Comparison of ENCODE assay signal across 18 cellular contexts in the genomic region with DNA sequence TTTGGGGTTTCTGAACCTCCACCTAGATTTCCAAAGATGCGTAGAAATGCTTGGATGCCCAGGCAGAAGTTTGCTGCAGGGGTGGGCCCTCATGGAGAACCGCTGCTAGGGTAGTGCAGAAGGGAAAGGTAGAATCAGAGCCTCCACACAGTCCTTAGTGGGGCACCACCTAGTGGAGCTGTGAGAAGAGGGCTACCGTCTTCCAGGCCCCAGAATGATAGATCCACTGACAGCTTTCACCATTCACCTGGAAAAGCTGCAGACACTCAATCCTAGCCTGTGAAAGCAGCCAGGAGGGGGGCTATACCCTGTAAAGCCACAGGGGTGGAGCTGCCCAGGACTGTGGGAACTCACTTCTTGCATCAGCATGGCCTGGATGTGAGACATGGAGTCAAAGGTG. TPM values are rescaled to one million over a fixed set of nuclear protein-coding genes. Genes with fewer than 3 reads are reported as not detected.
DNase-seq lines count a peak whose midpoint lies in the region; ATAC-seq, FAIRE-seq and TF ChIP-seq lines count a peak whose summit lies in the region.
"Had no signal": no experiment of that assay in that cellular context is flagged by ENCODE, and none has a peak within 500 bp of the region (broad histone marks: within the 10 kb centered on the region; RNA-seq: fewer than 3 reads in every experiment).

No MANE protein-coding gene starts in this region.

- no peak overlapping the region for H3K4me2 ChIP-seq in GM12878 (ENCODE audit: control insufficient read depth, insufficient read depth)
- H3K4me2 ChIP-seq: SK-N-SH had no signal

- TF ChIP-seq RAD21 in Ishikawa (IDR thresholded peaks at IDR 0.05; ENCODE audit: low read depth), result peak; percentile 30; the same call in 1 of the 2 replicates
- TF ChIP-seq RAD21 in GM12878 (IDR thresholded peaks at IDR 0.05; ENCODE audit: insufficient read depth, low read depth, low read length), result no peak
- peak; percentile 23 to 71 for TF ChIP-seq RAD21 in liver (IDR thresholded peaks at IDR 0.05)

- H3K9me3 ChIP-seq in GM12878 (replicated peaks; ENCODE audit: control insufficient read depth, insufficient read depth, low read length), result peaks cover 5% of the 10 kb centered on the region; the same call in 2 of the 3 replicates
- H3K9me3 ChIP-seq in liver (ENCODE audit: control insufficient read depth in 4 of 4, low read length in 3 of 4), result no peaks in the 10 kb centered on the region
- H3K9me3 ChIP-seq: upper lobe of left lung had no signal

- RAD21 ChIA-PET in GM12878 (lab: Charles Lee; ENCODE audit: unreplicated experiment), result interaction anchor here (1.6 kb wide), 1 partner anchor 253 kb away, joined by 6 read pairs; no protein-coding TSS in a partner anchor

- POLR2A ChIA-PET in GM12878 (lab: Charles Lee), result interaction anchor here (1.4 kb wide), 1 partner anchor 13 kb away, joined by 7 read pairs; a partner anchor contains a TSS

- DNase-seq in ELR (ENCODE audit: low read depth) (peak; percentile 11), GM12878 (ENCODE audit: low read depth, low spot score) (no peak), NCI-H2171 treated with DMSO at 0.1 percent for 48 hours (lab: John Stamatoyannopoulos, UW) (no peak), SK-N-DZ (ENCODE audit: low spot score) (no peak)
- DNase-seq in stimulated activated CD4-positive, alpha-beta T cell treated with anti-CD3 and anti-CD28 coated beads, Interleukin-2, amount 100 ng/mL, for 48 hours, result no peak
- DNase-seq: activated CD4-positive, alpha-beta memory T cell treated with anti-CD3 and anti-CD28 coated beads, Interleukin-2, amount 10 ng/mL, durations not matched to agents 7 days and 5 days; amygdala; dermis blood vessel endothelial cell; mammary epithelial cell; NCI-H2107; SK-N-SH; stimulated activated CD4-positive, alpha-beta T cell treated with anti-CD3 and anti-CD28 coated beads, Interleukin-4, amount 100 ng/mL, for 24 hours; upper lobe of left lung had no signal

- H3K4me3 ChIP-seq in GM12878 (no peak overlapping the region), liver (ENCODE audit: low read depth in 1 of 3, low read length in 3 of 3) (no peak overlapping the region)
- H3K4me3 ChIP-seq: upper lobe of left lung had no signal

- no peak overlapping the region for H2AFZ ChIP-seq in GM12878 (ENCODE audit: control insufficient read depth, low read depth, low read length)

- H4K20me1 ChIP-seq in GM12878 (ENCODE audit: control insufficient read depth, insufficient read depth), result no peaks in the 10 kb centered on the region

- no peak for TF ChIP-seq POLR2A in GM12878 (IDR thresholded peaks at IDR 0.05; ENCODE audit: low read depth, low read length)

- no peaks in the 10 kb centered on the region for H3K79me2 ChIP-seq in GM12878 (ENCODE audit: control insufficient read depth, insufficient read depth, low read length)

- BruUV-seq in GM12878 (replicated peaks; lab: Mats Ljungman, UMichigan), result no TSS peak

- intact Hi-C loops in GM12878 (cut with micrococcal nuclease; ENCODE audit: unreplicated experiment), result no loop called here

- H3K36me3 ChIP-seq in GM12878 (ENCODE audit: control insufficient read depth in 2 of 2, insufficient read depth in 2 of 2, low read length in 1 of 2), result no peaks in the 10 kb centered on the region
- no peaks in the 10 kb centered on the region for H3K36me3 ChIP-seq in liver (ENCODE audit: control insufficient read depth in 4 of 4, insufficient read depth in 3 of 4, low read depth in 1 of 4, low read length in 3 of 4)
- H3K36me3 ChIP-seq: upper lobe of left lung had no signal

- TF ChIP-seq EP300 in Ishikawa (IDR thresholded peaks at IDR 0.05; ENCODE audit: borderline replicate concordance), result no peak
- TF ChIP-seq EP300 in GM12878 (IDR thresholded peaks at IDR 0.05; ENCODE audit: borderline replicate concordance in 1 of 2, control insufficient read depth in 1 of 2, low read depth in 2 of 2, low read length in 2 of 2), result no peak

- CTCF ChIA-PET in GM12878 (lab: Yijun Ruan, JAX), result interaction anchor here (0.6 to 5.5 kb wide), 17 partner anchors 13 to 676 kb away, joined by 3 to 35 read pairs (median 4); a partner anchor contains a TSS

- no peak for FAIRE-seq in GM12878 (lab: Jason Lieb, UNC)
- FAIRE-seq: TTC549 had no signal

- ATAC-seq in GM12878, result no peak
- ATAC-seq in HG03565 (IDR thresholded peaks at IDR 0.05; ENCODE audit: unreplicated experiment), result no peak
- ATAC-seq: sciatic nerve had no signal

- no peak overlapping the region for H3K27ac ChIP-seq in GM12878 (ENCODE audit: control insufficient read depth, insufficient read depth)
- H3K27ac ChIP-seq in liver (ENCODE audit: low read depth in 1 of 2, low read length in 2 of 2), result no peak overlapping the region
- H3K27ac ChIP-seq: upper lobe of left lung had no signal

- SMC1A ChIA-PET in GM12878 (lab: Charles Lee; ENCODE audit: uncharacterized antibody, unreplicated experiment), result interaction anchor here (0.6 to 1.6 kb wide), 10 partner anchors 11 to 600 kb away, joined by 3 to 7 read pairs (median 4); no protein-coding TSS in a partner anchor

- WGBS in GM12878 (ENCODE audit: insufficient coverage, insufficient replicate concordance, low lambda C conversion rate, missing lambda C conversion rate), result 76% methylated on average over 3 of the region's 3 CpGs
- 86% methylated on average over 3 of the region's 3 CpGs for WGBS in liver

- H3K4me1 ChIP-seq in GM12878 (ENCODE audit: control insufficient read depth, insufficient read depth, low read length), result no peaks in the 10 kb centered on the region
- H3K4me1 ChIP-seq in liver (ENCODE audit: control insufficient read depth in 4 of 4, insufficient read depth in 4 of 4, low read length in 3 of 4), result peaks cover 0 to 4% (median 0%) of the 10 kb centered on the region in 4 donors

- no peaks in the 10 kb centered on the region for H3K27me3 ChIP-seq in GM12878 (replicated peaks in 1 of 2; ENCODE audit: control insufficient read depth in 2 of 2, insufficient read depth in 2 of 2, low read length in 1 of 2)
- no peaks in the 10 kb centered on the region for H3K27me3 ChIP-seq in liver (ENCODE audit: control insufficient read depth in 4 of 4, insufficient read depth in 4 of 4, low read length in 3 of 4)
- H3K27me3 ChIP-seq: upper lobe of left lung had no signal

- TF ChIP-seq CTCF in GM12878 (IDR thresholded peaks at IDR 0.05 in 2 of 3, conservative IDR thresholded peaks at IDR 0.05 in 1 of 3; ENCODE audit: control insufficient read depth in 2 of 3, extremely low read depth in 1 of 3, insufficient read depth in 1 of 3, low read depth in 3 of 3, low read length in 3 of 3) (0 out of 6 replicates have a peak, but pooled peaks of 2 of the 3 experiments have one; percentile 4 to 18), liver (IDR thresholded peaks at IDR 0.05; ENCODE audit: low read depth, low read length, missing input control) (peak; percentile 15)

- H3K9ac ChIP-seq in GM12878 (ENCODE audit: control insufficient read depth, insufficient read depth, low read length) (no peak overlapping the region), liver (ENCODE audit: low read depth in 1 of 2, low read length in 2 of 2) (no peak overlapping the region)
- H3K9ac ChIP-seq: SK-N-SH had no signal

- in situ Hi-C loops in GM12878 (cut with MboI), result no loop called here

TF ChIP-seq in Ishikawa, 13 proteins besides CTCF, POLR2A, EP300 and RAD21 (continues in another document):
- TF ChIP-seq YY1 (IDR thresholded peaks at IDR 0.05; ENCODE audit: low read depth), result no peak

TF ChIP-seq in liver, 16 proteins besides CTCF, POLR2A, EP300 and RAD21 (continues in another document):
- no peak for TF ChIP-seq HNF4G (IDR thresholded peaks at IDR 0.05)

RNA-seq across cellular contexts. Expression of a gene that starts 13.3 kb away (rescaled TPM):
- 9.7 and 11.2 TPM in 2 replicates for total RNA-seq in GM12878 (2013; cell fraction: nucleolus; rRNA removed)
- total RNA-seq in GM12878 (2014; rRNA removed) (22.1 and 27.2 TPM in 2 replicates), GM12878 (2014; rRNA removed; fragmentation: Illumina TruSeq; extraction: Trizol) (30.9 and 33.6 TPM in 2 replicates), GM12878 (2021) (21.9 and 23.6 TPM in 2 replicates), liver (100 to 1,000 TPM in 1 of 2 donors, 10 to 100 TPM in 1; 26.1 to 135 TPM)
- polyA plus RNA-seq in GM12878 (2011; ENCODE audit: low read depth), result 17.6 TPM
- polyA plus RNA-seq in GM12878 (2011; rRNA removed) (25.5 and 37.4 TPM in 2 replicates), GM12878 (2014; fragmentation: Illumina TruSeq; extraction: Trizol) (28.6 and 32.6 TPM in 2 replicates), GM12878 (2014; fragmentation: Nextera tagmentation; extraction: Ambion mirVana) (10 to 100 TPM; 25.4 to 28.4 TPM), GM12878 (2014; rRNA removed) (15.8 and 20.9 TPM in 2 replicates), GM12878 (2016; fragmentation: Nextera tagmentation; extraction: Ambion mirVana) (10 to 100 TPM; 41.8 to 46.1 TPM), liver (10 to 100 TPM; 72.2 to 86.9 TPM)
- polyA plus RNA-seq in GM12878 (2011; cell fraction: cytosol; rRNA removed), result 10.2 and 11.4 TPM in 2 replicates
- 6.5 and 6.9 TPM in 2 replicates for polyA plus RNA-seq in GM12878 (2011; cell fraction: nucleus; rRNA removed)
- polyA plus RNA-seq in GM12878 (2012), result 20.7 and 27.3 TPM in 2 replicates
- 19.6 and 33.4 TPM in 2 replicates for polyA minus RNA-seq in GM12878 (2011; rRNA and poly(A)+ RNA removed)
- polyA minus RNA-seq in GM12878 (2011; cell fraction: cytosol; rRNA and poly(A)+ RNA removed), result 12.7 and 18.2 TPM in 2 replicates
- polyA minus RNA-seq in GM12878 (2011; cell fraction: nucleus; rRNA and poly(A)+ RNA removed), result 3.6 and 6.4 TPM in 2 replicates
- polyA plus RNA-seq in SK-N-DZ (2014; cell fraction: cytosol; rRNA removed), result 24.6 and 30.7 TPM in 2 replicates
- 13.4 and 13.9 TPM in 2 replicates for polyA plus RNA-seq in SK-N-DZ (2014; cell fraction: nucleus; rRNA removed)

RNA-seq across cellular contexts. Expression of a gene that starts 33.2 kb away (rescaled TPM):
- total RNA-seq in GM12878 (2013; cell fraction: nucleolus; rRNA removed), result 45.5 and 45.8 TPM in 2 replicates
- total RNA-seq in GM12878 (2014; rRNA removed) (51.1 and 61.7 TPM in 2 replicates), GM12878 (2014; rRNA removed; fragmentation: Illumina TruSeq; extraction: Trizol) (64.5 and 67.6 TPM in 2 replicates), GM12878 (2021) (104 and 108 TPM in 2 replicates), liver (10 to 100 TPM; 11.8 to 34.1 TPM)
- 16.2 TPM for polyA plus RNA-seq in GM12878 (2011; ENCODE audit: low read depth)
- polyA plus RNA-seq in GM12878 (2011; rRNA removed) (68.6 and 76.7 TPM in 2 replicates), GM12878 (2014; fragmentation: Illumina TruSeq; extraction: Trizol) (56.7 and 67.8 TPM in 2 replicates), GM12878 (2014; fragmentation: Nextera tagmentation; extraction: Ambion mirVana) (10 to 100 TPM; 12.5 to 17.6 TPM), GM12878 (2014; rRNA removed) (32.5 and 39.3 TPM in 2 replicates), GM12878 (2016; fragmentation: Nextera tagmentation; extraction: Ambion mirVana) (10 to 100 TPM; 48.0 to 54.3 TPM), liver (1 to 10 TPM; 4.3 to 6.7 TPM)
- 62.5 and 74.4 TPM in 2 replicates for polyA plus RNA-seq in GM12878 (2011; cell fraction: cytosol; rRNA removed)
- polyA plus RNA-seq in GM12878 (2011; cell fraction: nucleus; rRNA removed), result 22.7 and 24.8 TPM in 2 replicates
- 26.0 and 27.3 TPM in 2 replicates for polyA plus RNA-seq in GM12878 (2012)
- polyA minus RNA-seq in GM12878 (2011; rRNA and poly(A)+ RNA removed), result 105 and 178 TPM in 2 replicates
- 40.0 and 48.8 TPM in 2 replicates for polyA minus RNA-seq in GM12878 (2011; cell fraction: cytosol; rRNA and poly(A)+ RNA removed)
- 19.6 and 30.6 TPM in 2 replicates for polyA minus RNA-seq in GM12878 (2011; cell fraction: nucleus; rRNA and poly(A)+ RNA removed)
- polyA plus RNA-seq in SK-N-DZ (2014; cell fraction: cytosol; rRNA removed), result 14.6 and 25.0 TPM in 2 replicates
- polyA plus RNA-seq in SK-N-DZ (2014; cell fraction: nucleus; rRNA removed), result 7.1 and 8.5 TPM in 2 replicates
